ENCODE assay signal across 29 cellular contexts in the genomic region with DNA sequence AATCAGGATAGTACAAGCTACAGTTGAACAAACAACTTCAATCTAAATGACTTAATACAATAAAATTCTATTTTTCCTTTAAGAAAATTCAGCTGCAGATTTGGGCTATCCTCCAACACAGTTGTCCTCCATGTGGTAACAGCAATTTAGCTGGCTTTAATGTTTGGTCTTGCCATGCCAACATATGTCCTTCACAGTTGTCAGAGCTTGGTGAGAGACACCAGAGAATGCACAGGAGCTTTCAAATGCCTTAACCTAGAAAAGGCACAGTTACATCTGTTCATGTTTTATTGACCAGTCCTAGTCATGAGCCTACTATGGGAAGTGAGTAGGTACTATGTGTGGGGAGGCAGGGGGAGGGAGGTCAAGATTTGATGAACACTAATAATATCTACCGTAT.
"Had no signal": no experiment of that assay in that cellular context is flagged by ENCODE, and none has a peak within 500 bp of the region (broad histone marks: within the 10 kb centered on the region; RNA-seq: fewer than 3 reads in every experiment).

No MANE protein-coding gene starts in this region.

- DNase-seq: hypothalamus; immature natural killer cell; kidney; left colon; left lung; lower lobe of right lung; mammary epithelial cell; mesenchymal stem cell; naive B cell; natural killer cell; nephron progenitor cell; ovary; right cardiac atrium; stimulated activated CD4-positive, alpha-beta T cell treated with anti-CD3 and anti-CD28 coated beads, Interleukin-1b, Interleukin-23, amount 100 ng/mL, for 48 hours; stimulated activated CD4-positive, alpha-beta T cell treated with anti-CD3 and anti-CD28 coated beads, Interleukin-2, amount 100 ng/mL, for 48 hours; stimulated activated CD4-positive, alpha-beta T cell treated with anti-CD3 and anti-CD28 coated beads, Interleukin-4, amount 100 ng/mL, for 4 hours; stimulated activated CD8-positive, alpha-beta memory T cell treated with anti-CD3 and anti-CD28 coated beads, Interleukin-4, amount 100 ng/mL, for 48 hours; stimulated activated naive CD4-positive, alpha-beta T cell treated with Interleukin-2 at 50 U/mL for 16 hours; stimulated activated naive CD8-positive, alpha-beta T cell treated with anti-CD3 and anti-CD28 coated beads, Interleukin-15, amount 100 ng/mL, for 72 hours; substantia nigra; uterus had no signal

- ATAC-seq: left colon; left lung; lower lobe of right lung; natural killer cell; right cardiac atrium; sciatic nerve; stimulated activated memory B cell treated with anti-CD40 and anti-IgM and Interleukin-4, amounts not matched to agents 10 μg/mL and 1 μg/mL and 100 μg/mL, for 72 hours; stimulated activated naive CD8-positive, alpha-beta T cell treated with anti-CD3 and anti-CD28 coated beads, Interleukin-15, amount 100 ng/mL, for 72 hours had no signal

- H3K27me3 Mint-ChIP-seq: naive B cell; progenitor cell of endocrine pancreas; stimulated activated memory B cell treated with anti-CD40 and anti-IgM and Interleukin-4, amounts not matched to agents 10 μg/mL and 1 μg/mL and 100 μg/mL, for 72 hours; stimulated activated naive CD8-positive, alpha-beta T cell treated with anti-CD3 and anti-CD28 coated beads, Interleukin-15, amount 100 ng/mL, for 72 hours; type B pancreatic cell had no signal

- H3K4me3 ChIP-seq: left lung, lower lobe of right lung, neural progenitor cell, ovary, smooth muscle cell, tibial nerve, uterus had no signal

- H3K9me3 Mint-ChIP-seq: immature natural killer cell; natural killer cell; nephron progenitor cell; neural progenitor cell; stimulated activated memory B cell treated with anti-CD40 and anti-IgM and Interleukin-4, amounts not matched to agents 10 μg/mL and 1 μg/mL and 100 μg/mL, for 72 hours; stimulated activated naive CD8-positive, alpha-beta T cell treated with anti-CD3 and anti-CD28 coated beads, Interleukin-15, amount 100 ng/mL, for 72 hours had no signal

- H3K9me3 ChIP-seq: left lung, lower lobe of right lung, neutrophil, ovary, tibial nerve, uterus had no signal

- H3K4me2 ChIP-seq: neural progenitor cell, smooth muscle cell had no signal

- H3K4me3 Mint-ChIP-seq: immature natural killer cell; naive B cell; natural killer cell; nephron progenitor cell; neural progenitor cell; stimulated activated memory B cell treated with anti-CD40 and anti-IgM and Interleukin-4, amounts not matched to agents 10 μg/mL and 1 μg/mL and 100 μg/mL, for 72 hours; stimulated activated naive CD8-positive, alpha-beta T cell treated with anti-CD3 and anti-CD28 coated beads, Interleukin-15, amount 100 ng/mL, for 72 hours; type B pancreatic cell had no signal

- H2AFZ ChIP-seq: neural progenitor cell had no signal

- H3K36me3 Mint-ChIP-seq: immature natural killer cell, naive B cell, natural killer cell, neural progenitor cell had no signal

- H3K36me3 ChIP-seq: left lung, lower lobe of right lung, neural progenitor cell, neutrophil, ovary, uterus had no signal

- H3K9ac ChIP-seq: neural progenitor cell had no signal

- H3K27ac ChIP-seq: left lung, lower lobe of right lung, neural progenitor cell, neutrophil, ovary, tibial nerve, uterus had no signal

- H3K4me1 Mint-ChIP-seq: nephron progenitor cell, neural progenitor cell had no signal

- H3K27me3 ChIP-seq: left lung, neural progenitor cell, neutrophil, ovary, tibial nerve, uterus had no signal

- H3K27ac Mint-ChIP-seq: immature natural killer cell; naive B cell; natural killer cell; nephron progenitor cell; neural progenitor cell; progenitor cell of endocrine pancreas; stimulated activated memory B cell treated with anti-CD40 and anti-IgM and Interleukin-4, amounts not matched to agents 10 μg/mL and 1 μg/mL and 100 μg/mL, for 72 hours; stimulated activated naive CD8-positive, alpha-beta T cell treated with anti-CD3 and anti-CD28 coated beads, Interleukin-15, amount 100 ng/mL, for 72 hours; type B pancreatic cell had no signal

- H3K4me1 ChIP-seq: lower lobe of right lung, neural progenitor cell, tibial nerve, uterus had no signal
